ENCODE assay signal across 22 cellular contexts in genomic region chr16:54651440-54651839, GRCh38.
DNase-seq lines count a peak whose midpoint lies in the region; ATAC-seq and TF ChIP-seq lines count a peak whose summit lies in the region.
"Had no signal": no experiment of that assay in that cellular context is flagged by ENCODE, and none has a peak within 500 bp of the region (broad histone marks: within the 10 kb centered on the region; RNA-seq: fewer than 3 reads in every experiment).

No MANE protein-coding gene starts in this region.

- DNase-seq in HAP-1 (ENCODE audit: low spot score in 2 of 2) (peak; percentile 33 to 67), endodermal cell (peak; percentile 88), left lung (no peak), retina (peak; percentile 70), left colon (no peak), NCI-H526 treated with DMSO at 0.1 percent for 48 hours (lab: John Stamatoyannopoulos, UW) (no peak), posterior vena cava (ENCODE audit: low spot score) (no peak)
- DNase-seq: activated CD4-positive, alpha-beta memory T cell treated with anti-CD3 and anti-CD28 coated beads for 36 hours; activated CD4-positive, CD25-positive, alpha-beta regulatory T cell; activated T-cell treated with anti-CD3 and anti-CD28 coated beads for 4 hours; CD4-positive, CD25-positive, alpha-beta regulatory T cell; DMS153; erythroblast; immature natural killer cell; NCI-H2107; NCI-H510A treated with DMSO at 0.1 percent for 48 hours; stimulated activated CD4-positive, alpha-beta T cell treated with anti-CD3 and anti-CD28 coated beads, Interleukin-2, amount 100 ng/mL, for 24 hours; stimulated activated naive B cell treated with anti-CD40 and anti-IgM and Interleukin-4, amounts not matched to agents 10 μg/mL and 1 μg/mL and 100 μg/mL, for 72 hours; T-helper 9 cell; tibial artery had no signal

- WGBS in endodermal cell (ENCODE audit: insufficient coverage in 1 of 2, insufficient read length in 1 of 2), 2 experiments: 0 to 6% methylated on average over 7 to 11 of the region's 11 CpGs

- intact Hi-C loops in left lung (cut with DNase I) (no loop called here), left colon (cut with DNase I, micrococcal nuclease) (no loop called here), posterior vena cava (cut with DNase I) (loop anchor here in 1 of 2 donors (2.0 kb wide), 1 partner anchor 75 kb away; no protein-coding TSS in a partner anchor)

- peak overlapping the region; percentile 31 for H3K4me3 Mint-ChIP-seq in endodermal cell
- H3K4me3 Mint-ChIP-seq: activated CD4-positive, alpha-beta memory T cell treated with anti-CD3 and anti-CD28 coated beads for 36 hours; CD4-positive, CD25-positive, alpha-beta regulatory T cell; immature natural killer cell; stimulated activated naive B cell treated with anti-CD40 and anti-IgM and Interleukin-4, amounts not matched to agents 10 μg/mL and 1 μg/mL and 100 μg/mL, for 72 hours had no signal

- H3K9me3 Mint-ChIP-seq in endodermal cell: no peaks in the 10 kb centered on the region
- H3K9me3 Mint-ChIP-seq: activated CD4-positive, alpha-beta memory T cell treated with anti-CD3 and anti-CD28 coated beads for 36 hours; immature natural killer cell had no signal

- H3K27me3 Mint-ChIP-seq in endodermal cell (ENCODE audit: insufficient read depth): peaks cover 85% of the 10 kb centered on the region

- H3K27ac Mint-ChIP-seq in endodermal cell: no peak overlapping the region
- H3K27ac Mint-ChIP-seq: activated CD4-positive, alpha-beta memory T cell treated with anti-CD3 and anti-CD28 coated beads for 36 hours; CD4-positive, CD25-positive, alpha-beta regulatory T cell; immature natural killer cell; stimulated activated naive B cell treated with anti-CD40 and anti-IgM and Interleukin-4, amounts not matched to agents 10 μg/mL and 1 μg/mL and 100 μg/mL, for 72 hours had no signal

- no peaks in the 10 kb centered on the region for H3K36me3 Mint-ChIP-seq in endodermal cell (ENCODE audit: low read depth)
- H3K36me3 Mint-ChIP-seq: activated CD4-positive, alpha-beta memory T cell treated with anti-CD3 and anti-CD28 coated beads for 36 hours; CD4-positive, CD25-positive, alpha-beta regulatory T cell; immature natural killer cell; stimulated activated naive B cell treated with anti-CD40 and anti-IgM and Interleukin-4, amounts not matched to agents 10 μg/mL and 1 μg/mL and 100 μg/mL, for 72 hours had no signal

- peak; percentile 2 for ATAC-seq in left lung
- ATAC-seq in left colon: no peak
- ATAC-seq in GM19035 (IDR thresholded peaks at IDR 0.05; ENCODE audit: unreplicated experiment): no peak
- ATAC-seq: stimulated activated naive B cell treated with anti-CD40 and anti-IgM and Interleukin-4, amounts not matched to agents 10 μg/mL and 1 μg/mL and 100 μg/mL, for 72 hours had no signal

- H3K27me3 ChIP-seq in HAP-1 (ENCODE audit: low read depth) (no peaks in the 10 kb centered on the region), endodermal cell (ENCODE audit: control insufficient read depth, insufficient read depth, low read length, poor library complexity, severe bottlenecking) (peaks cover 39% of the 10 kb centered on the region), left lung (peaks cover 0 to 5% of the 10 kb centered on the region in 2 donors)
- H3K27me3 ChIP-seq: tibial artery had no signal

- H3K36me3 ChIP-seq in HAP-1 (replicated peaks): no peaks in the 10 kb centered on the region
- no peaks in the 10 kb centered on the region for H3K36me3 ChIP-seq in endodermal cell (ENCODE audit: control insufficient read depth, insufficient read depth, low read length)
- no peaks in the 10 kb centered on the region for H3K36me3 ChIP-seq in left lung
- H3K36me3 ChIP-seq: tibial artery had no signal

- H3K27ac ChIP-seq in endodermal cell (ENCODE audit: low read depth, low read length) (peak overlapping the region; percentile 98), left lung (peak overlapping the region in 1 of 2 donors; percentile 71)
- H3K27ac ChIP-seq: RWPE1, tibial artery had no signal

- no peak overlapping the region for H3K9ac ChIP-seq in endodermal cell (ENCODE audit: extremely low read depth, low read length, poor library complexity, severe bottlenecking)

- H3K4me3 ChIP-seq in HAP-1: no peak overlapping the region
- peak overlapping the region; percentile 48 for H3K4me3 ChIP-seq in endodermal cell (ENCODE audit: low read length)
- H3K4me3 ChIP-seq in left lung: no peak overlapping the region
- H3K4me3 ChIP-seq: tibial artery had no signal

- TF ChIP-seq CTCF in endodermal cell (conservative IDR thresholded peaks at IDR 0.05): no peak
- TF ChIP-seq CTCF in left lung (IDR thresholded peaks at IDR 0.05): no peak

- no peaks in the 10 kb centered on the region for H3K9me3 ChIP-seq in HAP-1
- H3K9me3 ChIP-seq in endodermal cell (ENCODE audit: control insufficient read depth, low read length): no peaks in the 10 kb centered on the region
- H3K9me3 ChIP-seq in left lung: no peaks in the 10 kb centered on the region
- H3K9me3 ChIP-seq: tibial artery had no signal

- H3K4me1 Mint-ChIP-seq in endodermal cell: peaks cover 34% of the 10 kb centered on the region
- H3K4me1 Mint-ChIP-seq: CD4-positive, CD25-positive, alpha-beta regulatory T cell; immature natural killer cell had no signal

- in situ Hi-C loops in HAP-1 (cut with MboI; ENCODE audit: low sequenced_read_pairs): no loop called here

- peaks cover 16% of the 10 kb centered on the region for H3K4me1 ChIP-seq in HAP-1
- H3K4me1 ChIP-seq in endodermal cell (ENCODE audit: control insufficient read depth, insufficient read depth, low read length): no peaks in the 10 kb centered on the region
- peaks cover 16 to 20% of the 10 kb centered on the region in 2 donors for H3K4me1 ChIP-seq in left lung

Comparison
In these comparisons a context has a peak if more than half of its experiments do, and no peak if none do; other contexts are left out.
1. DNase-seq: peak in HAP-1 (2 of 2), endodermal cell (single experiment) and retina (single experiment); none in left lung (0 of 2), left colon (0 of 2), NCI-H526 treated with DMSO at 0.1 percent for 48 hours (single experiment) and posterior vena cava (single experiment).